ENCODE assay signal across 31 cellular contexts in the genomic region with DNA sequence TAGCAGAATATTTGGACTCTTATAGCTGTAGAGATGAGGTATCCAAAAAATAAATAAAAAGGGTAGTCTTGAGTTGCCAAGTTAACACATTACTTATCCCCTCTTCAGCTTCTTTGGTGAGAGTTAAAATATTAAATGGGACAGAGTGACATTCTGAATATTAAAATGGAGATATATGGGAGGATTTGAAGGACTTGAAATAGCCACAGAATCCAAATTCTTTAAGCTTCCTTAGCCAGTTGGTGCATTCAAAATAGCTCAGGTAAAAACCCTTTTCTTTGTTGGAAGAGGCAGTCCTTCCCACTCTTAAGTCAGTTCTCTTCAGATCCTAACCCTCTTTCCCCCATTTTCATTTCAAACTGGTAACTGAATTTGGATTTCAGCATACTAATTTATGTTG.
DNase-seq lines count a peak whose midpoint lies in the region; ATAC-seq and TF ChIP-seq lines count a peak whose summit lies in the region.
"Had no signal": no experiment of that assay in that cellular context is flagged by ENCODE, and none has a peak within 500 bp of the region (broad histone marks: within the 10 kb centered on the region; RNA-seq: fewer than 3 reads in every experiment).

No MANE protein-coding gene starts in this region.

- H3K27ac ChIP-seq in HEK293 (ENCODE audit: extremely low read depth, low read depth, low read length), result no peak overlapping the region
- H3K27ac ChIP-seq in testis, result no peak overlapping the region
- H3K27ac ChIP-seq: 22Rv1; A549; BLaER1; BLaER1 treated with 17β-estradiol and CSF1 and Interleukin-3, amounts not matched to agents 10 nM and 100 nM; C4-2B had no signal

- no peaks in the 10 kb centered on the region for H3K9me3 ChIP-seq in HEK293 (ENCODE audit: control insufficient read depth, insufficient read depth, low read depth, low read length)
- no peaks in the 10 kb centered on the region for H3K9me3 ChIP-seq in testis
- H3K9me3 ChIP-seq: BE2C had no signal

- DNase-seq in T-cell, result no peak
- DNase-seq in testis, result no peak
- DNase-seq: 8988T; ACHN; AML-193; BE2C; C1 segment of cervical spinal cord; Caco-2; Calu3; CD4-positive, alpha-beta memory T cell; CD4-positive, alpha-beta T cell; CD4-positive, CD25-positive, alpha-beta regulatory T cell; CD8-positive, alpha-beta memory T cell; CD8-positive, alpha-beta T cell; COR-L47; DMS 273 treated with DMSO at 0.1 percent for 48 hours; DMS153; DMS53; DMS79; DMS79 treated with DMSO at 0.1 percent for 48 hours; DND-41; EL had no signal

- H3K4me1 Mint-ChIP-seq in T-cell, result peaks cover 7 to 25% (median 11%) of the 10 kb centered on the region in 3 donors
- H3K4me1 Mint-ChIP-seq: B cell, CD14-positive monocyte had no signal

- POLR2A ChIA-PET in HEK293 (lab: Yijun Ruan, JAX), result no interaction called here
- POLR2A ChIA-PET in T-cell (lab: Charles Lee), result no interaction called here

- H3K4me1 ChIP-seq in HEK293 (ENCODE audit: control insufficient read depth, insufficient read depth, low read length) (no peaks in the 10 kb centered on the region), testis (no peaks in the 10 kb centered on the region)
- H3K4me1 ChIP-seq: A549; BE2C; BLaER1; BLaER1 treated with 17β-estradiol and CSF1 and Interleukin-3, amounts not matched to agents 10 nM and 100 nM; Caco-2 had no signal

- ATAC-seq in T-cell (replicated peaks in 1 of 4), result no peak
- ATAC-seq in GM18861 (IDR thresholded peaks at IDR 0.05; ENCODE audit: unreplicated experiment), result no peak
- ATAC-seq: A549; CD8-positive, alpha-beta T cell had no signal

- TF ChIP-seq POLR2A in testis (IDR thresholded peaks at IDR 0.05), result no peak

- H3K27me3 Mint-ChIP-seq in T-cell, result no peaks in the 10 kb centered on the region
- H3K27me3 Mint-ChIP-seq: CD4-positive, alpha-beta memory T cell; CD4-positive, alpha-beta T cell; CD8-positive, alpha-beta memory T cell had no signal

- peak overlapping the region; percentile 16 to 23 for H3K27ac Mint-ChIP-seq in T-cell
- H3K27ac Mint-ChIP-seq: B cell; CD14-positive monocyte; CD4-positive, alpha-beta memory T cell; CD4-positive, alpha-beta T cell; CD8-positive, alpha-beta memory T cell; CD8-positive, alpha-beta T cell had no signal

- no peak for TF ChIP-seq CTCF in HEK293 (tag by site-specific recombination; IDR thresholded peaks at IDR 0.05)
- TF ChIP-seq CTCF in testis (IDR thresholded peaks at IDR 0.05), result no peak

- CTCF ChIA-PET in HEK293 (lab: Yijun Ruan, JAX), result interaction anchor here (0.6 kb wide), 1 partner anchor 119 kb away, joined by 4 read pairs; no protein-coding TSS in a partner anchor
- CTCF ChIA-PET in T-cell (lab: Charles Lee), result interaction anchor here in 1 of 2 donors (0.7 to 1.7 kb wide), 2 partner anchors 22 to 23 kb away, joined by 4 to 5 read pairs; no protein-coding TSS in a partner anchor

- no peaks in the 10 kb centered on the region for H3K36me3 ChIP-seq in HEK293 (ENCODE audit: control insufficient read depth in 2 of 2, insufficient read depth in 1 of 2, low read length in 2 of 2)
- no peaks in the 10 kb centered on the region for H3K36me3 ChIP-seq in testis (ENCODE audit: low read depth, missing control alignments)
- H3K36me3 ChIP-seq: BE2C; BLaER1; BLaER1 treated with 17β-estradiol and CSF1 and Interleukin-3, amounts not matched to agents 10 nM and 100 nM had no signal

- intact Hi-C loops in testis (cut with DNase I; ENCODE audit: low total_unique reads), result no loop called here

- H3K27me3 ChIP-seq in testis, result no peaks in the 10 kb centered on the region
- H3K27me3 ChIP-seq: BE2C; BLaER1; BLaER1 treated with 17β-estradiol and CSF1 and Interleukin-3, amounts not matched to agents 10 nM and 100 nM had no signal

- no peak overlapping the region for H3K4me3 Mint-ChIP-seq in T-cell
- H3K4me3 Mint-ChIP-seq: B cell; CD14-positive monocyte; CD4-positive, alpha-beta memory T cell; CD4-positive, alpha-beta T cell; CD4-positive, CD25-positive, alpha-beta regulatory T cell; CD8-positive, alpha-beta memory T cell; CD8-positive, alpha-beta T cell had no signal

- H3K9me3 Mint-ChIP-seq in T-cell, result peaks cover 13 to 28% (median 23%) of the 10 kb centered on the region in 3 donors

- H3K4me3 ChIP-seq in HEK293 (ENCODE audit: low read depth, low read length) (no peak overlapping the region), testis (no peak overlapping the region)
- H3K4me3 ChIP-seq: A549; BLaER1; BLaER1 treated with 17β-estradiol and CSF1 and Interleukin-3, amounts not matched to agents 10 nM and 100 nM had no signal

- peaks cover 50% of the 10 kb centered on the region for H3K36me3 Mint-ChIP-seq in T-cell
- H3K36me3 Mint-ChIP-seq: CD14-positive monocyte had no signal

TF ChIP-seq in HEK293, 187 proteins besides CTCF, POLR2A, EP300 and RAD21:
- TF ChIP-seq SETDB1 (IDR thresholded peaks at IDR 0.05; ENCODE audit: insufficient read length, low read length) (peak; percentile 94), ZNF433 (tag by site-specific recombination; IDR thresholded peaks at IDR 0.05; ENCODE audit: low read depth) (no peak)
